In genomic region chr15:36809380-36809779, GRCh38 we compare ENCODE assay signal across 25 cellular contexts.
A peak's percentile ranks its signal among the peaks of the same experiment; 100 is the strongest.
DNase-seq lines count a peak whose midpoint lies in the region; ATAC-seq, FAIRE-seq and TF ChIP-seq lines count a peak whose summit lies in the region.
"Had no signal": no experiment of that assay in that cellular context is flagged by ENCODE, and none has a peak within 500 bp of the region (broad histone marks: within the 10 kb centered on the region; RNA-seq: fewer than 3 reads in every experiment).

No MANE protein-coding gene starts in this region.

- H3K4me1 Mint-ChIP-seq in type B pancreatic cell (ENCODE audit: unreplicated experiment) (peaks cover 63% of the 10 kb centered on the region), T-cell (no peaks in the 10 kb centered on the region)
- H3K4me1 Mint-ChIP-seq: CD8-positive, alpha-beta memory T cell had no signal

- H3K27ac Mint-ChIP-seq in type B pancreatic cell = no peak overlapping the region
- H3K27ac Mint-ChIP-seq in T-cell = no peak overlapping the region
- H3K27ac Mint-ChIP-seq: CD8-positive, alpha-beta memory T cell had no signal

- H3K36me3 Mint-ChIP-seq in type B pancreatic cell (no peaks in the 10 kb centered on the region), T-cell (peaks cover 32% of the 10 kb centered on the region)

- peak overlapping the region; percentile 1 for H3K4me3 Mint-ChIP-seq in type B pancreatic cell
- no peak overlapping the region for H3K4me3 Mint-ChIP-seq in T-cell
- H3K4me3 Mint-ChIP-seq: CD8-positive, alpha-beta memory T cell had no signal

- POLR2A ChIA-PET in T-cell (lab: Charles Lee) = no interaction called here

- H3K9me3 ChIP-seq in left ventricle myocardium inferior (replicated peaks) (no peaks in the 10 kb centered on the region), kidney (ENCODE audit: control insufficient read depth in 1 of 2, low read length in 2 of 2) (no peaks in the 10 kb centered on the region), pancreas (no peaks in the 10 kb centered on the region)
- H3K9me3 ChIP-seq: SJCRH30 had no signal

- H3K36me3 ChIP-seq in left ventricle myocardium inferior (peaks cover 21% of the 10 kb centered on the region), kidney (ENCODE audit: control insufficient read depth in 1 of 2, insufficient read depth in 2 of 2, low read length in 2 of 2) (no peaks in the 10 kb centered on the region), pancreas (no peaks in the 10 kb centered on the region)
- H3K36me3 ChIP-seq: SJCRH30 had no signal

- no peak overlapping the region for H3K4me3 ChIP-seq in left ventricle myocardium inferior
- peak overlapping the region; percentile 31 to 32 for H3K4me3 ChIP-seq in kidney (ENCODE audit: low read length in 2 of 2)
- peak overlapping the region in 1 of 4 donors; percentile 24 for H3K4me3 ChIP-seq in pancreas
- H3K4me3 ChIP-seq: SJCRH30 had no signal

- peak; percentile 76 for FAIRE-seq in kidney (lab: Jason Lieb, UNC)
- no peak for FAIRE-seq in pancreas (lab: Jason Lieb, UNC)
- FAIRE-seq: GM18507, GM19239, H1, RCC 7860 had no signal

- H3K27ac ChIP-seq in left ventricle myocardium inferior (replicated peaks) = peak overlapping the region; percentile 27
- peak overlapping the region in 1 of 2 donors; percentile 47 for H3K27ac ChIP-seq in kidney (ENCODE audit: low read depth in 2 of 2, low read length in 2 of 2)
- peak overlapping the region in 2 of 4 donors; percentile 60 to 72 for H3K27ac ChIP-seq in pancreas
- H3K27ac ChIP-seq: C4-2B, SJCRH30 had no signal

- WGBS in pancreas, 2 donors = 19 to 29% methylated on average over 4 of the region's 4 CpGs

- TF ChIP-seq CTCF in left ventricle myocardium inferior (IDR thresholded peaks at IDR 0.05; ENCODE audit: borderline replicate concordance) (no peak), kidney (IDR thresholded peaks at IDR 0.05; ENCODE audit: borderline replicate concordance, extremely low read depth, insufficient read depth) (no peak), pancreas (IDR thresholded peaks at IDR 0.05) (no peak), type B pancreatic cell (conservative IDR thresholded peaks at IDR 0.05) (no peak)

- ATAC-seq in pancreas (peak; percentile 35 to 71 (median 58)), T-cell (replicated peaks in 1 of 4) (no peak), GM18868 (IDR thresholded peaks at IDR 0.05; ENCODE audit: unreplicated experiment) (no peak), HG03521 (IDR thresholded peaks at IDR 0.05; ENCODE audit: unreplicated experiment) (no peak)

- CTCF ChIA-PET in T-cell (lab: Charles Lee) = no interaction called here

- no peak overlapping the region for H3K9ac ChIP-seq in kidney (ENCODE audit: low read length in 2 of 2)

- H3K27me3 Mint-ChIP-seq in type B pancreatic cell = no peaks in the 10 kb centered on the region
- H3K27me3 Mint-ChIP-seq in T-cell = no peaks in the 10 kb centered on the region
- H3K27me3 Mint-ChIP-seq: CD8-positive, alpha-beta memory T cell had no signal

- intact Hi-C loops in left ventricle myocardium inferior (cut with micrococcal nuclease) (loop anchor here (10.0 kb wide), 1 partner anchor 55 kb away; no protein-coding TSS in a partner anchor), cardiac septum (cut with DNase I) (no loop called here), kidney (cut with DNase I) (no loop called here), pancreas (cut with DNase I) (no loop called here)

- no peaks in the 10 kb centered on the region for H3K27me3 ChIP-seq in left ventricle myocardium inferior (ENCODE audit: low read depth)
- H3K27me3 ChIP-seq in pancreas = no peaks in the 10 kb centered on the region
- H3K27me3 ChIP-seq: SJCRH30 had no signal

- H3K9me3 Mint-ChIP-seq in type B pancreatic cell (no peaks in the 10 kb centered on the region), T-cell (no peaks in the 10 kb centered on the region)
- H3K9me3 Mint-ChIP-seq: CD8-positive, alpha-beta memory T cell had no signal

- H3K4me1 ChIP-seq in left ventricle myocardium inferior (peaks cover 42% of the 10 kb centered on the region), kidney (ENCODE audit: control insufficient read depth in 1 of 2, insufficient read depth in 1 of 2, low read depth in 1 of 2, low read length in 2 of 2) (peaks cover 14 to 38% of the 10 kb centered on the region in 2 donors), pancreas (peaks cover 16 to 27% (median 19%) of the 10 kb centered on the region in 3 donors)
- H3K4me1 ChIP-seq: SJCRH30 had no signal

- DNase-seq in left ventricle myocardium inferior (no peak), cardiac septum (ENCODE audit: low spot score) (no peak), kidney (no peak), pancreas (no peak), type B pancreatic cell (ENCODE audit: extremely low spot score, unreplicated experiment) (no peak), T-cell (no peak)
- DNase-seq: 8988T; AML-193; Calu3; CD8-positive, alpha-beta memory T cell; DMS153; GDM1; Kasumi-1; NCI-H1694; NCI-H2171; NCI-H345; NCI-H524 treated with DMSO at 0.1 percent for 48 hours; SJCRH30 had no signal

Comparison
In these comparisons a context has a peak if more than half of its experiments do, and no peak if none do; other contexts are left out.
1. ATAC-seq: peak in pancreas (4 of 4); none in T-cell (0 of 4), GM18868 (single experiment) and HG03521 (single experiment).